ENCODE assay signal across 8 cellular contexts in genomic region chr5:138169124-138169523, GRCh38. TPM values are rescaled to one million over a fixed set of nuclear protein-coding genes. Genes with fewer than 3 reads are reported as not detected.
"Had no signal": no experiment of that assay in that cellular context is flagged by ENCODE, and none has a peak within 500 bp of the region (broad histone marks: within the 10 kb centered on the region; RNA-seq: fewer than 3 reads in every experiment).

No MANE protein-coding gene starts in this region.

- DNase-seq: IMR-90, KBM-7 had no signal

- H3K27ac Mint-ChIP-seq: IgD-negative memory B cell had no signal

- ATAC-seq: HepG2, K562 had no signal

- H3K9me3 Mint-ChIP-seq: IgD-negative memory B cell had no signal

- H3K4me3 ChIP-seq: K562 had no signal

- H3K4me3 Mint-ChIP-seq: IgD-negative memory B cell had no signal

- H3K27ac ChIP-seq: HL-60 had no signal

RNA-seq across cellular contexts. Expression of gene KIF20A, which starts 9.8 kb away (rescaled TPM):
- polyA plus RNA-seq: IgD-negative memory B cell had no signal

RNA-seq across cellular contexts. Expression of gene NME5, which starts 29.9 kb away (rescaled TPM):
- total RNA-seq: HT-29, HT1080, K562 had no signal
- polyA plus RNA-seq: HepG2, IgD-negative memory B cell, K562 had no signal
